1 cellular context compared by ENCODE assay signal in the genomic region with DNA sequence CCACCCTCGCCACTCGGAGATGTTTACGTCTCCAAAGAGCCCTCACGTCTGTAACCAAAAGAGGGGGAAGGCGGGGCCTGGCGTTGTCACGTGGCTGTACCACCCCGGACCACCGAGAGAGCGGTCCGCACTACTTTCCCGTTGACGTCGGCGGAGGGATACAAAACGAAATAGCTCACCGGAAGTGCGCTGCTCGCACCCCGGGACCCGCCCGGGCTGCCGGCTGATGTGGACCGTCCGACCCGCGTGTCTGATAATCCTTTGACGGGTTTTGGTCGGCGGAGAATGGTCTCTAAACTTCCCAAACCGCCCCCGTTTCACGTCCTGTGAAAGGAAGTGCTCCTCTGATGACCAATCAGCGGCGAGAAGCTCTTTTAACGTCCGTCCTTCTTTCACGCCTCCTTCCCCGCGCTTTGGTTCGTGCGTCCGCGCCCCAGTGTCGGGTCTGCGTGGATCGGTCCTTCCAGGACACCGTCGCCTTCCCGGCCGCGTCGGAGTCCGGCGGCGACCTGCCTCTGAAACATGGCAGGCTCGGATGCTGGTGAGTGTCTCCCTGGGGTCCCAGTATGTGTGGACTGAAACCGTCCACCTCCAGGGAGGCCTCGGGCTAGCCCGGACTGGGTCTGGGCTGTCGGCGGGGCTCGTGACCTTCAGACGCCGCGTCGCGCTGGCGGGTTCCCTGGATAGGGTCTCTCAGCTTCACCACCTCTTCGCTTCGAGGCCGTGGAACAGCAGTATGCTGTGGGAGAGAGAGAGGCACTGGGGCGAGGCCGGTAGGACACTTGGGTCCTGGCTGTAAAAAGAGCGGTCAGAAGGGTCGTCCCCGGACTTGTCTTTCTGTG.
TF ChIP-seq lines count a peak whose summit lies in the region.

A gene with protein sequence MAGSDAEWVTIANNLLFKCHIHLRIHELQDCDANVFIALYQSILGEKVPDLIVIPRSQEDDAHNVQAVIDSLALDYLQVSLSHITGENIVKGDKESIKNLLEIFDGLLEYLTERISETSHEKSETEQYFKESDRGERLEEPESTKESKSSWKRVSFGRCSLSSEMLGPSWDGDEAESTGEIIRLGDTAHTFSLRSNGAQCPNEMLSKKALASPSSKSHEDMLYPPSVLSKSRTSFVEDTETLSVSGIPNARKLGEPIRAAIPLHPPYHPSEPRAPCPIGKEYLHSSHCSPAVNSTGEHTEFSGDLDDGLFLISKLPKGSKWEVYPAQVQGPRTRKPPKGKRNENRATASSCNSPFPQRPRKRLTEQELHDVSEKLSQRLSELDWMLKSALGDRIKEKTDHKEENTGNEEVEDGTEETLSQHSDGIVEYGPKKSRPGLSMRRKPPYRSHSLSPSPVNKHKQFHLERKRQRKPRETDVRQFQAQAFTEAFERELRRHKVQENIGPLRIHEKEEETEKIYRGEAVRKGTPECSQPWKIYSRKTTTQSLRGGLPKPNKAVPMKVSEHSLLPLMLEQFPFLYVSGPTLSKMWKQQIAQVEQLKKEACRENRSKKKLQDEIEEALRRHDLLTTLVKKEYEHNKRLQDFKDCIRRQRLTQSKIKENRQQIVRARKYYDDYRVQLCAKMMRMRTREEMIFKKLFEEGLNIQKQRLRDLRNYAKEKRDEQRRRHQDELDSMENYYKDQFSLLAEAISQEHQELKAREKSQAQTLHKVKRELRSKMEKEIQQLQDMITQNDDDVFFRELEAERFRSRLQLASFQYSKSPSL (plus strand): TSS at position 402 of the 842 bp plus-strand sequence. CDS start 121 bp downstream, at position 523.

TF ChIP-seq in GM12878, 131 proteins besides CTCF, POLR2A, EP300 and RAD21 (continued from another document):
- TF ChIP-seq, protein P1, sequence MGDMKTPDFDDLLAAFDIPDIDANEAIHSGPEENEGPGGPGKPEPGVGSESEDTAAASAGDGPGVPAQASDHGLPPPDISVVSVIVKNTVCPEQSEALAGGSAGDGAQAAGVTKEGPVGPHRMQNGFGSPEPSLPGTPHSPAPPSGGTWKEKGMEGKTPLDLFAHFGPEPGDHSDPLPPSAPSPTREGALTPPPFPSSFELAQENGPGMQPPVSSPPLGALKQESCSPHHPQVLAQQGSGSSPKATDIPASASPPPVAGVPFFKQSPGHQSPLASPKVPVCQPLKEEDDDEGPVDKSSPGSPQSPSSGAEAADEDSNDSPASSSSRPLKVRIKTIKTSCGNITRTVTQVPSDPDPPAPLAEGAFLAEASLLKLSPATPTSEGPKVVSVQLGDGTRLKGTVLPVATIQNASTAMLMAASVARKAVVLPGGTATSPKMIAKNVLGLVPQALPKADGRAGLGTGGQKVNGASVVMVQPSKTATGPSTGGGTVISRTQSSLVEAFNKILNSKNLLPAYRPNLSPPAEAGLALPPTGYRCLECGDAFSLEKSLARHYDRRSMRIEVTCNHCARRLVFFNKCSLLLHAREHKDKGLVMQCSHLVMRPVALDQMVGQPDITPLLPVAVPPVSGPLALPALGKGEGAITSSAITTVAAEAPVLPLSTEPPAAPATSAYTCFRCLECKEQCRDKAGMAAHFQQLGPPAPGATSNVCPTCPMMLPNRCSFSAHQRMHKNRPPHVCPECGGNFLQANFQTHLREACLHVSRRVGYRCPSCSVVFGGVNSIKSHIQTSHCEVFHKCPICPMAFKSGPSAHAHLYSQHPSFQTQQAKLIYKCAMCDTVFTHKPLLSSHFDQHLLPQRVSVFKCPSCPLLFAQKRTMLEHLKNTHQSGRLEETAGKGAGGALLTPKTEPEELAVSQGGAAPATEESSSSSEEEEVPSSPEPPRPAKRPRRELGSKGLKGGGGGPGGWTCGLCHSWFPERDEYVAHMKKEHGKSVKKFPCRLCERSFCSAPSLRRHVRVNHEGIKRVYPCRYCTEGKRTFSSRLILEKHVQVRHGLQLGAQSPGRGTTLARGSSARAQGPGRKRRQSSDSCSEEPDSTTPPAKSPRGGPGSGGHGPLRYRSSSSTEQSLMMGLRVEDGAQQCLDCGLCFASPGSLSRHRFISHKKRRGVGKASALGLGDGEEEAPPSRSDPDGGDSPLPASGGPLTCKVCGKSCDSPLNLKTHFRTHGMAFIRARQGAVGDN (IDR thresholded peaks at IDR 0.05) = peak; percentile 53
- TF ChIP-seq CREB1 (IDR thresholded peaks at IDR 0.05; ENCODE audit: low read depth) (peak; percentile 86), ZNF622 (IDR thresholded peaks at IDR 0.05) (no peak), HDGF (IDR thresholded peaks at IDR 0.05) (no peak), MXI1 (IDR thresholded peaks at IDR 0.05; ENCODE audit: low read depth, low read length) (peak; percentile 67), NR2C1 (IDR thresholded peaks at IDR 0.05) (no peak; the same call in 1 of the 2 replicates), CEBPB (IDR thresholded peaks at IDR 0.05; ENCODE audit: borderline replicate concordance in 1 of 2, low read depth in 2 of 2, low read length in 2 of 2) (no peak), NR2C2 (IDR thresholded peaks at IDR 0.05; ENCODE audit: borderline replicate concordance, control insufficient read depth, insufficient read length, low read depth) (no peak), KAT2A (conservative IDR thresholded peaks at IDR 0.05; ENCODE audit: control insufficient read depth, low read depth, low read length) (no peak), EZH2 (IDR thresholded peaks at IDR 0.05; ENCODE audit: borderline replicate concordance, control insufficient read depth, low read depth, low read length) (no peak), JUND (IDR thresholded peaks at IDR 0.05; ENCODE audit: low read depth, low read length) (no peak), MYC (IDR thresholded peaks at IDR 0.05; ENCODE audit: insufficient read depth, insufficient read length, insufficient replicate concordance, low read length, severe bottlenecking) (peak; percentile 37), ETV6 (conservative IDR thresholded peaks at IDR 0.05 in 1 of 2, IDR thresholded peaks at IDR 0.05 in 1 of 2; ENCODE audit: borderline replicate concordance in 1 of 2, low read depth in 1 of 2) (peak in 1 of 2 experiments; percentile 84; a peak in 2 of 4 replicates), SRF (IDR thresholded peaks at IDR 0.05; ENCODE audit: low read depth in 2 of 2, low read length in 2 of 2) (no peak; a peak in 1 of 4 replicates), SUZ12 (IDR thresholded peaks at IDR 0.05; ENCODE audit: unreplicated experiment) (no peak), RUNX3 (IDR thresholded peaks at IDR 0.05; ENCODE audit: low read length) (peak; percentile 46), TAF1 (IDR thresholded peaks at IDR 0.05; ENCODE audit: borderline replicate concordance, low read depth, low read length) (peak; percentile 87; the same call in 1 of the 2 replicates), TCF3 (IDR thresholded peaks at IDR 0.05; ENCODE audit: borderline replicate concordance, insufficient read depth, low read depth, low read length) (0 out of 2 replicates have a peak, but pooled peaks have one; percentile 60), SUPT20H (IDR thresholded peaks at IDR 0.05; ENCODE audit: borderline replicate concordance, control insufficient read depth, low read depth, low read length) (no peak), TARDBP (IDR thresholded peaks at IDR 0.05; ENCODE audit: borderline replicate concordance) (0 out of 2 replicates have a peak, but pooled peaks have one; percentile 81), GABPA (IDR thresholded peaks at IDR 0.05; ENCODE audit: low read depth) (peak; percentile 85), ZNF24 (IDR thresholded peaks at IDR 0.05) (no peak), SPI1 (IDR thresholded peaks at IDR 0.05; ENCODE audit: borderline replicate concordance, insufficient read depth, low read depth, low read length) (peak; percentile 63; the same call in 1 of the 2 replicates), MTA2 (IDR thresholded peaks at IDR 0.05; ENCODE audit: low read depth) (peak; percentile 51), BMI1 (IDR thresholded peaks at IDR 0.05; ENCODE audit: borderline replicate concordance) (no peak), NRF1 (conservative IDR thresholded peaks at IDR 0.05; ENCODE audit: low read depth, low read length) (no peak), NFYA (IDR thresholded peaks at IDR 0.05; ENCODE audit: borderline replicate concordance, low read depth, low read length) (no peak), RBBP5 (conservative IDR thresholded peaks at IDR 0.05) (no peak)
- TF ChIP-seq, protein P2, sequence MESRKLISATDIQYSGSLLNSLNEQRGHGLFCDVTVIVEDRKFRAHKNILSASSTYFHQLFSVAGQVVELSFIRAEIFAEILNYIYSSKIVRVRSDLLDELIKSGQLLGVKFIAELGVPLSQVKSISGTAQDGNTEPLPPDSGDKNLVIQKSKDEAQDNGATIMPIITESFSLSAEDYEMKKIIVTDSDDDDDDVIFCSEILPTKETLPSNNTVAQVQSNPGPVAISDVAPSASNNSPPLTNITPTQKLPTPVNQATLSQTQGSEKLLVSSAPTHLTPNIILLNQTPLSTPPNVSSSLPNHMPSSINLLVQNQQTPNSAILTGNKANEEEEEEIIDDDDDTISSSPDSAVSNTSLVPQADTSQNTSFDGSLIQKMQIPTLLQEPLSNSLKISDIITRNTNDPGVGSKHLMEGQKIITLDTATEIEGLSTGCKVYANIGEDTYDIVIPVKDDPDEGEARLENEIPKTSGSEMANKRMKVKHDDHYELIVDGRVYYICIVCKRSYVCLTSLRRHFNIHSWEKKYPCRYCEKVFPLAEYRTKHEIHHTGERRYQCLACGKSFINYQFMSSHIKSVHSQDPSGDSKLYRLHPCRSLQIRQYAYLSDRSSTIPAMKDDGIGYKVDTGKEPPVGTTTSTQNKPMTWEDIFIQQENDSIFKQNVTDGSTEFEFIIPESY (IDR thresholded peaks at IDR 0.05) = no peak
- TF ChIP-seq, protein P3, sequence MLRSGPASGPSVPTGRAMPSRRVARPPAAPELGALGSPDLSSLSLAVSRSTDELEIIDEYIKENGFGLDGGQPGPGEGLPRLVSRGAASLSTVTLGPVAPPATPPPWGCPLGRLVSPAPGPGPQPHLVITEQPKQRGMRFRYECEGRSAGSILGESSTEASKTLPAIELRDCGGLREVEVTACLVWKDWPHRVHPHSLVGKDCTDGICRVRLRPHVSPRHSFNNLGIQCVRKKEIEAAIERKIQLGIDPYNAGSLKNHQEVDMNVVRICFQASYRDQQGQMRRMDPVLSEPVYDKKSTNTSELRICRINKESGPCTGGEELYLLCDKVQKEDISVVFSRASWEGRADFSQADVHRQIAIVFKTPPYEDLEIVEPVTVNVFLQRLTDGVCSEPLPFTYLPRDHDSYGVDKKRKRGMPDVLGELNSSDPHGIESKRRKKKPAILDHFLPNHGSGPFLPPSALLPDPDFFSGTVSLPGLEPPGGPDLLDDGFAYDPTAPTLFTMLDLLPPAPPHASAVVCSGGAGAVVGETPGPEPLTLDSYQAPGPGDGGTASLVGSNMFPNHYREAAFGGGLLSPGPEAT (IDR thresholded peaks at IDR 0.05; ENCODE audit: low read depth) = peak; percentile 80
- TF ChIP-seq, protein P4, sequence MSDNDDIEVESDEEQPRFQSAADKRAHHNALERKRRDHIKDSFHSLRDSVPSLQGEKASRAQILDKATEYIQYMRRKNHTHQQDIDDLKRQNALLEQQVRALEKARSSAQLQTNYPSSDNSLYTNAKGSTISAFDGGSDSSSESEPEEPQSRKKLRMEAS (IDR thresholded peaks at IDR 0.05; ENCODE audit: low read depth, low read length) = peak; percentile 61
- TF ChIP-seq, protein P5, sequence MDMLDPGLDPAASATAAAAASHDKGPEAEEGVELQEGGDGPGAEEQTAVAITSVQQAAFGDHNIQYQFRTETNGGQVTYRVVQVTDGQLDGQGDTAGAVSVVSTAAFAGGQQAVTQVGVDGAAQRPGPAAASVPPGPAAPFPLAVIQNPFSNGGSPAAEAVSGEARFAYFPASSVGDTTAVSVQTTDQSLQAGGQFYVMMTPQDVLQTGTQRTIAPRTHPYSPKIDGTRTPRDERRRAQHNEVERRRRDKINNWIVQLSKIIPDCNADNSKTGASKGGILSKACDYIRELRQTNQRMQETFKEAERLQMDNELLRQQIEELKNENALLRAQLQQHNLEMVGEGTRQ (IDR thresholded peaks at IDR 0.05; ENCODE audit: borderline replicate concordance, low read depth, low read length) = peak; percentile 62
- TF ChIP-seq, protein P6, sequence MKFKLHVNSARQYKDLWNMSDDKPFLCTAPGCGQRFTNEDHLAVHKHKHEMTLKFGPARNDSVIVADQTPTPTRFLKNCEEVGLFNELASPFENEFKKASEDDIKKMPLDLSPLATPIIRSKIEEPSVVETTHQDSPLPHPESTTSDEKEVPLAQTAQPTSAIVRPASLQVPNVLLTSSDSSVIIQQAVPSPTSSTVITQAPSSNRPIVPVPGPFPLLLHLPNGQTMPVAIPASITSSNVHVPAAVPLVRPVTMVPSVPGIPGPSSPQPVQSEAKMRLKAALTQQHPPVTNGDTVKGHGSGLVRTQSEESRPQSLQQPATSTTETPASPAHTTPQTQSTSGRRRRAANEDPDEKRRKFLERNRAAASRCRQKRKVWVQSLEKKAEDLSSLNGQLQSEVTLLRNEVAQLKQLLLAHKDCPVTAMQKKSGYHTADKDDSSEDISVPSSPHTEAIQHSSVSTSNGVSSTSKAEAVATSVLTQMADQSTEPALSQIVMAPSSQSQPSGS (IDR thresholded peaks at IDR 0.05; ENCODE audit: low read length) = peak; percentile 49; the same call in 1 of the 2 replicates
- TF ChIP-seq, protein P7, sequence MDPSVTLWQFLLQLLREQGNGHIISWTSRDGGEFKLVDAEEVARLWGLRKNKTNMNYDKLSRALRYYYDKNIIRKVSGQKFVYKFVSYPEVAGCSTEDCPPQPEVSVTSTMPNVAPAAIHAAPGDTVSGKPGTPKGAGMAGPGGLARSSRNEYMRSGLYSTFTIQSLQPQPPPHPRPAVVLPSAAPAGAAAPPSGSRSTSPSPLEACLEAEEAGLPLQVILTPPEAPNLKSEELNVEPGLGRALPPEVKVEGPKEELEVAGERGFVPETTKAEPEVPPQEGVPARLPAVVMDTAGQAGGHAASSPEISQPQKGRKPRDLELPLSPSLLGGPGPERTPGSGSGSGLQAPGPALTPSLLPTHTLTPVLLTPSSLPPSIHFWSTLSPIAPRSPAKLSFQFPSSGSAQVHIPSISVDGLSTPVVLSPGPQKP (IDR thresholded peaks at IDR 0.05; ENCODE audit: low read depth, low read length) = peak; percentile 98
- TF ChIP-seq, protein P8, sequence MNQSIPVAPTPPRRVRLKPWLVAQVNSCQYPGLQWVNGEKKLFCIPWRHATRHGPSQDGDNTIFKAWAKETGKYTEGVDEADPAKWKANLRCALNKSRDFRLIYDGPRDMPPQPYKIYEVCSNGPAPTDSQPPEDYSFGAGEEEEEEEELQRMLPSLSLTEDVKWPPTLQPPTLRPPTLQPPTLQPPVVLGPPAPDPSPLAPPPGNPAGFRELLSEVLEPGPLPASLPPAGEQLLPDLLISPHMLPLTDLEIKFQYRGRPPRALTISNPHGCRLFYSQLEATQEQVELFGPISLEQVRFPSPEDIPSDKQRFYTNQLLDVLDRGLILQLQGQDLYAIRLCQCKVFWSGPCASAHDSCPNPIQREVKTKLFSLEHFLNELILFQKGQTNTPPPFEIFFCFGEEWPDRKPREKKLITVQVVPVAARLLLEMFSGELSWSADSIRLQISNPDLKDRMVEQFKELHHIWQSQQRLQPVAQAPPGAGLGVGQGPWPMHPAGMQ (IDR thresholded peaks at IDR 0.05; ENCODE audit: borderline replicate concordance) = no peak
